ENCODE assay signal across 29 cellular contexts in the genomic region with DNA sequence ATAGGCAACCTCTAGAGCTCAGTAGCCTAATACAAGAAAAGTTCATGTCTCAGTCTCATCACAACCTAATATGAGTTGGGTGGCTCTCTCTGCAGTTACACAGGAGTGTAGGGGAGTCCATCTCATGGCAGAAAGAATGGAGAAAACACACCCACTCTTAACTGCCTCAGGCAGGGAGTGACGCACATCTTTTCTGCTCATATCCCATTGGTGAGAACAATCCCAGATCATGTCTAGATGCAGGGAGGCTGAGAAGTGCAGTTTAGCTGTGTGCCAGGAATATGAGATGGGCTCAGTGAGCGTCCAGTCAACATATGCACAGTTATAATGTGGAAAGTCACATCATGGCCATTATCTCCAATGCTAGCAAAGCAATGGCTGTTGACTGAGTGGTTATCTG. TPM values are rescaled to one million over a fixed set of nuclear protein-coding genes. Genes with fewer than 3 reads are reported as not detected.
"Had no signal": no experiment of that assay in that cellular context is flagged by ENCODE, and none has a peak within 500 bp of the region (broad histone marks: within the 10 kb centered on the region; RNA-seq: fewer than 3 reads in every experiment).

No MANE protein-coding gene starts in this region.

- H3K9ac ChIP-seq: parathyroid adenoma had no signal

- H3K4me3 ChIP-seq: body of pancreas, cardiac muscle cell, heart left ventricle, psoas muscle, right atrium auricular region, smooth muscle cell, stomach, tibial artery, upper lobe of right lung had no signal

- H3K36me3 ChIP-seq: cardiac muscle cell, heart left ventricle, right atrium auricular region, stomach, tibial artery, upper lobe of right lung had no signal

- H3K27ac ChIP-seq: body of pancreas, cardiac muscle cell, heart left ventricle, parathyroid adenoma, psoas muscle, right atrium auricular region, stomach, tibial artery, upper lobe of right lung, VCaP had no signal

- H3K79me2 ChIP-seq: parathyroid adenoma had no signal

- H2AFZ ChIP-seq: parathyroid adenoma had no signal

- H3K9me3 ChIP-seq: body of pancreas, heart left ventricle, psoas muscle, right atrium auricular region, stomach, tibial artery, upper lobe of right lung had no signal

- DNase-seq: activated CD4-positive, alpha-beta T cell treated with anti-CD3 and anti-CD28 coated beads for 4 hours; activated CD4-positive, alpha-beta T cell treated with anti-CD3 and anti-CD28 coated beads, Interleukin-2, amount 50 U/mL, for 4 hours; activated effector memory CD4-positive, alpha-beta T cell treated with Interleukin-2 at 50 U/mL for 16 hours; activated naive CD4-positive, alpha-beta T cell treated with Interleukin-2 at 50 U/mL for 16 hours; activated T-cell treated with anti-CD3 and anti-CD28 coated beads for 4 hours; activated T-cell treated with anti-CD3 and anti-CD28 coated beads, Interleukin-2, amount 50 U/mL, for 72 hours; aorta; body of pancreas; cortex of kidney; endodermal cell; foreskin fibroblast; heart left ventricle; immature natural killer cell; naive thymus-derived CD4-positive, alpha-beta T cell; psoas muscle; stimulated activated CD4-positive, alpha-beta T cell treated with anti-CD3 and anti-CD28 coated beads, Interleukin-1b, Interleukin-23, amount 100 ng/mL, for 48 hours; stimulated activated CD4-positive, alpha-beta T cell treated with anti-CD3 and anti-CD28 coated beads, Interleukin-4, amount 100 ng/mL, for 4 hours; stimulated activated CD8-positive, alpha-beta memory T cell treated with anti-CD3 and anti-CD28 coated beads, Interleukin-4, amount 100 ng/mL, for 48 hours; stimulated activated naive B cell treated with anti-CD40 and anti-IgM and Interleukin-4, amounts not matched to agents 10 μg/mL and 1 μg/mL and 100 μg/mL, for 72 hours; stomach; tibial artery; upper lobe of right lung had no signal

- H3K27me3 ChIP-seq: body of pancreas, right atrium auricular region had no signal

- H3K4me1 ChIP-seq: body of pancreas, heart left ventricle, parathyroid adenoma, psoas muscle, right atrium auricular region, stomach, tibial artery, upper lobe of right lung had no signal

- H3K4me2 ChIP-seq: smooth muscle cell had no signal

RNA-seq across cellular contexts. Expression of gene KCNA5, which starts 59.3 kb away (rescaled TPM):
- total RNA-seq: activated T-cell treated with anti-CD3 and anti-CD28 coated beads, Interleukin-2, amount 50 U/mL, for 72 hours; endodermal cell; esophagus mucosa; naive thymus-derived CD4-positive, alpha-beta T cell; neural crest cell; smooth muscle cell had no signal
- polyA plus RNA-seq: naive thymus-derived CD4-positive, alpha-beta T cell; smooth muscle cell had no signal
